ENCODE assay signal across 1 cellular context in genomic region chr9:14283276-14283675, GRCh38.
TF ChIP-seq lines count a peak whose summit lies in the region.

No MANE protein-coding gene starts in this region.

TF ChIP-seq in H1, 55 proteins besides CTCF, POLR2A, EP300 and RAD21:
- TF ChIP-seq SIN3A (conservative IDR thresholded peaks at IDR 0.05 in 1 of 2, IDR thresholded peaks at IDR 0.05 in 1 of 2; ENCODE audit: low read depth in 1 of 2, low read length in 2 of 2), result no peak
- TF ChIP-seq FOSL1 (IDR thresholded peaks at IDR 0.05; ENCODE audit: insufficient read depth, low read depth, low read length), result no peak
- TF ChIP-seq YY1 (IDR thresholded peaks at IDR 0.05; ENCODE audit: low read depth, low read length), result no peak
- no peak for TF ChIP-seq POU5F1 (IDR thresholded peaks at IDR 0.05; ENCODE audit: low read depth, low read length)
- no peak for TF ChIP-seq ASH2L (IDR thresholded peaks at IDR 0.05; ENCODE audit: low read length)
- no peak for TF ChIP-seq SP4 (IDR thresholded peaks at IDR 0.05; ENCODE audit: low read length)
- no peak for TF ChIP-seq CHD1 (IDR thresholded peaks at IDR 0.05; ENCODE audit: low read depth, low read length)
- no peak for TF ChIP-seq CEBPB (IDR thresholded peaks at IDR 0.05; ENCODE audit: low read depth, low read length)
- no peak for TF ChIP-seq NRF1 (IDR thresholded peaks at IDR 0.05; ENCODE audit: low read depth, low read length)
- TF ChIP-seq GABPA (IDR thresholded peaks at IDR 0.05; ENCODE audit: borderline replicate concordance, insufficient read depth, low read length), result no peak
- TF ChIP-seq RFX5 (IDR thresholded peaks at IDR 0.05; ENCODE audit: borderline replicate concordance, low read depth, low read length), result no peak
- no peak for TF ChIP-seq RBBP5 (IDR thresholded peaks at IDR 0.05; ENCODE audit: borderline replicate concordance, low read depth, low read length)
- no peak for TF ChIP-seq RNF2 (IDR thresholded peaks at IDR 0.05; ENCODE audit: borderline replicate concordance, low read depth, low read length, missing control alignments, poor library complexity, severe bottlenecking)
TF ChIP-seq in H1: peak in this region for 0.
